ENCODE assay signal across 27 cellular contexts in the genomic region with DNA sequence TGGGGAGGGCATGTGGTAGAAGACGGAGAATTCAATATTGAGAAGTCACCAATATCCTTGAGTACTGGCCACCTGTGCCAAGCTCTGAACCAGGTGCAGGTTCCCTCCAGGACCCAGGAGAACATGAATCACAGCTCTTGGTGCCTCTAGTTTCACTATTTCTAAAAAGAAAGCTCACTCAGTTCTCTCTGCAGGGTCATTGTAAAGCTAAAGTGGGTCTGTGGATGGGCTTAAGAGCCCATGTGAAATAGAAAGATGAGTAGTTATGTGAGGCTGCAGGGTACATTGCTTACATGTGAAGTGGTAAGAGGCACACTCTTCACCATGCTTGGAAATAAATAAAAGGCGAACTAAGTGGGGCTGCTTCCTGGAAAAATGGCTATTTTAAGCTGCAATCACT. TPM values are rescaled to one million over a fixed set of nuclear protein-coding genes. Genes with fewer than 3 reads are reported as not detected.
DNase-seq lines count a peak whose midpoint lies in the region; ATAC-seq, FAIRE-seq and TF ChIP-seq lines count a peak whose summit lies in the region.
"Had no signal": no experiment of that assay in that cellular context is flagged by ENCODE, and none has a peak within 500 bp of the region (broad histone marks: within the 10 kb centered on the region; RNA-seq: fewer than 3 reads in every experiment).

No MANE protein-coding gene starts in this region.

- peak overlapping the region; percentile 17 for H4K91ac ChIP-seq in H1 (replicated peaks; ENCODE audit: insufficient read length, low read length)

- no peak for TF ChIP-seq POLR2A in H1 (IDR thresholded peaks at IDR 0.05; ENCODE audit: control extremely low read depth in 1 of 2, low read depth in 2 of 2, low read length in 2 of 2)

- H3K9me3 Mint-ChIP-seq in activated CD8-positive, alpha-beta T cell treated with anti-CD3 and anti-CD28 coated beads for 36 hours = no peaks in the 10 kb centered on the region
- H3K9me3 Mint-ChIP-seq in activated CD8-positive, alpha-beta T cell treated with anti-CD3 and anti-CD28 coated beads, Interleukin-2, amount 10 ng/mL, durations not matched to agents 7 days and 5 days (ENCODE audit: insufficient read depth) = no peaks in the 10 kb centered on the region
- H3K9me3 Mint-ChIP-seq in stimulated activated effector memory CD8-positive, alpha-beta T cell treated with anti-CD3 and anti-CD28 coated beads, Interleukin-12 subunit alpha, Interleukin-12 subunit beta, amount 100 ng/mL, for 72 hours = no peaks in the 10 kb centered on the region

- BruUV-seq in PC-9 (replicated peaks; lab: Mats Ljungman, UMichigan) = no TSS peak

- no peak overlapping the region for H3K23ac ChIP-seq in H1 (ENCODE audit: insufficient read length)

- H3K27me3 ChIP-seq in H1 (replicated peaks in 1 of 4; ENCODE audit: control insufficient read depth in 3 of 4, extremely low read depth in 1 of 4, insufficient read depth in 3 of 4, low read length in 3 of 4) = peaks cover 0 to 10% (median 1%) of the 10 kb centered on the region in 4 experiments; a peak in 2 of 7 replicates
- H3K27me3 ChIP-seq in PC-9 (ENCODE audit: insufficient read depth, low read depth) = peaks cover 98% of the 10 kb centered on the region
- H3K27me3 ChIP-seq: ascending aorta, cardiac muscle cell, Peyer's patch had no signal

- H3K56ac ChIP-seq in H1 (replicated peaks; ENCODE audit: insufficient read length, low read depth, low read length) = no peak overlapping the region

- peak overlapping the region; percentile 72 for H3K27ac Mint-ChIP-seq in activated CD8-positive, alpha-beta T cell treated with anti-CD3 and anti-CD28 coated beads for 36 hours
- no peak overlapping the region for H3K27ac Mint-ChIP-seq in activated CD8-positive, alpha-beta T cell treated with anti-CD3 and anti-CD28 coated beads, Interleukin-2, amount 10 ng/mL, durations not matched to agents 7 days and 5 days
- peak overlapping the region; percentile 84 for H3K27ac Mint-ChIP-seq in stimulated activated effector memory CD8-positive, alpha-beta T cell treated with anti-CD3 and anti-CD28 coated beads, Interleukin-12 subunit alpha, Interleukin-12 subunit beta, amount 100 ng/mL, for 72 hours

- H4K20me1 ChIP-seq in H1 (replicated peaks in 1 of 2; ENCODE audit: control insufficient read depth in 1 of 2, insufficient read depth in 2 of 2, low read length in 2 of 2) = no peaks in the 10 kb centered on the region
- no peaks in the 10 kb centered on the region for H4K20me1 ChIP-seq in PC-9 (ENCODE audit: insufficient read depth)

- intact Hi-C loops in activated CD8-positive, alpha-beta T cell treated with anti-CD3 and anti-CD28 coated beads for 36 hours (cut with micrococcal nuclease) = loop anchor here (1.0 kb wide), 1 partner anchor 119 kb away; no protein-coding TSS in a partner anchor
- intact Hi-C loops in PC-9 (cut with micrococcal nuclease; ENCODE audit: unreplicated experiment) = loop anchor here (5.0 kb wide), 1 partner anchor 335 kb away; no protein-coding TSS in a partner anchor
- intact Hi-C loops in left ventricle myocardium superior (cut with micrococcal nuclease) = no loop called here

- H3K79me2 ChIP-seq in H1 (ENCODE audit: control insufficient read depth in 1 of 2, insufficient read depth in 2 of 2, low read length in 2 of 2) (no peaks in the 10 kb centered on the region), PC-9 (ENCODE audit: low read depth) (no peaks in the 10 kb centered on the region)

- peaks cover 13% of the 10 kb centered on the region for H3K36me3 Mint-ChIP-seq in activated CD8-positive, alpha-beta T cell treated with anti-CD3 and anti-CD28 coated beads for 36 hours (ENCODE audit: low read depth)
- H3K36me3 Mint-ChIP-seq in activated CD8-positive, alpha-beta T cell treated with anti-CD3 and anti-CD28 coated beads, Interleukin-2, amount 10 ng/mL, durations not matched to agents 7 days and 5 days (ENCODE audit: low read depth) = peaks cover 1% of the 10 kb centered on the region
- peaks cover 32% of the 10 kb centered on the region for H3K36me3 Mint-ChIP-seq in stimulated activated effector memory CD8-positive, alpha-beta T cell treated with anti-CD3 and anti-CD28 coated beads, Interleukin-12 subunit alpha, Interleukin-12 subunit beta, amount 100 ng/mL, for 72 hours

- TF ChIP-seq RAD21 in H1 (IDR thresholded peaks at IDR 0.05 in 1 of 2, conservative IDR thresholded peaks at IDR 0.05 in 1 of 2; ENCODE audit: low read depth in 2 of 2, low read length in 2 of 2) = no peak

- H2AK5ac ChIP-seq in H1 (ENCODE audit: low read depth, low read length) = no peak overlapping the region

- H2BK20ac ChIP-seq in H1 (ENCODE audit: low read length) = no peak overlapping the region

- H3K27me3 Mint-ChIP-seq in activated CD8-positive, alpha-beta T cell treated with anti-CD3 and anti-CD28 coated beads for 36 hours = no peaks in the 10 kb centered on the region
- no peaks in the 10 kb centered on the region for H3K27me3 Mint-ChIP-seq in activated CD8-positive, alpha-beta T cell treated with anti-CD3 and anti-CD28 coated beads, Interleukin-2, amount 10 ng/mL, durations not matched to agents 7 days and 5 days (ENCODE audit: low read depth)
- H3K27me3 Mint-ChIP-seq: activated naive CD8-positive, alpha-beta T cell had no signal

- H3K9ac ChIP-seq in H1 (replicated peaks in 1 of 4; ENCODE audit: extremely low read depth in 1 of 4, low read depth in 3 of 4, low read length in 3 of 4) = no peak overlapping the region; a peak in 1 of 7 replicates

- no peaks in the 10 kb centered on the region for H3K23me2 ChIP-seq in H1 (ENCODE audit: low read depth, low read length)

- no peak overlapping the region for H3K27ac ChIP-seq in H1 (ENCODE audit: low read depth, low read length)
- H3K27ac ChIP-seq in PC-9 = no peak overlapping the region
- H3K27ac ChIP-seq: ascending aorta, cardiac muscle cell, esophagus muscularis mucosa, foreskin keratinocyte, psoas muscle, tibial nerve had no signal

- no peak overlapping the region for H4K8ac ChIP-seq in H1 (ENCODE audit: extremely low read depth, insufficient read depth, low read length)

- POLR2A ChIA-PET in activated CD8-positive, alpha-beta T cell treated with anti-CD3 and anti-CD28 coated beads for 36 hours (lab: Charles Lee) = interaction anchor here (0.6 to 2.4 kb wide), 6 partner anchors 49 to 363 kb away, joined by 3 to 9 read pairs (median 4); no protein-coding TSS in a partner anchor
- POLR2A ChIA-PET in activated CD8-positive, alpha-beta T cell treated with anti-CD3 and anti-CD28 coated beads, Interleukin-2, amount 10 ng/mL, durations not matched to agents 7 days and 5 days (lab: Charles Lee) = interaction anchor here (0.9 to 2.1 kb wide), 4 partner anchors 44 to 175 kb away, joined by 3 to 6 read pairs (median 4); a partner anchor contains a TSS
- POLR2A ChIA-PET in H1 (lab: Charles Lee; ENCODE audit: partially characterized antibody) (interaction anchor here (1.3 kb wide), 1 partner anchor 175 kb away, joined by 7 read pairs; a partner anchor contains a TSS), PC-9 (lab: Charles Lee; ENCODE audit: unreplicated experiment) (no interaction called here)

- H2BK5ac ChIP-seq in H1 (ENCODE audit: low read depth, low read length) = no peak overlapping the region

- ATAC-seq in activated CD8-positive, alpha-beta T cell treated with anti-CD3 and anti-CD28 coated beads for 36 hours = peak; percentile 13
- ATAC-seq in activated CD8-positive, alpha-beta T cell treated with anti-CD3 and anti-CD28 coated beads, Interleukin-2, amount 10 ng/mL, durations not matched to agents 7 days and 5 days = no peak
- no peak for ATAC-seq in stimulated activated effector memory CD8-positive, alpha-beta T cell treated with anti-CD3 and anti-CD28 coated beads, Interleukin-12 subunit alpha, Interleukin-12 subunit beta, amount 100 ng/mL, for 72 hours
- ATAC-seq in left ventricle myocardium superior = no peak

- H3K36me3 ChIP-seq in H1 (ENCODE audit: control insufficient read depth in 2 of 4, insufficient read depth in 4 of 4, low read length in 3 of 4) (no peaks in the 10 kb centered on the region), PC-9 (ENCODE audit: low read depth) (no peaks in the 10 kb centered on the region)
- H3K36me3 ChIP-seq: ascending aorta, cardiac muscle cell, esophagus muscularis mucosa, HAP-1, Peyer's patch, tibial nerve had no signal

- H3K4me1 ChIP-seq in H1 (replicated peaks in 1 of 4; ENCODE audit: control insufficient read depth in 3 of 4, insufficient read depth in 4 of 4, low read length in 3 of 4) (peaks cover 2 to 9% (median 5%) of the 10 kb centered on the region in 4 experiments; a peak in 5 of 7 replicates), PC-9 (replicated peaks; ENCODE audit: insufficient read depth) (no peaks in the 10 kb centered on the region)
- H3K4me1 ChIP-seq: ascending aorta, foreskin keratinocyte, HAP-1, psoas muscle, tibial nerve had no signal

- 88% methylated on average over 2 of the region's 2 CpGs; no CpG with 5 or more reads in 1 of the 2 experiments for WGBS in H1 (ENCODE audit: extremely low coverage in 1 of 2, insufficient coverage in 1 of 2, insufficient read length in 1 of 2, insufficient replicate concordance in 2 of 2, low coverage in 1 of 2, low lambda C conversion rate in 2 of 2, missing lambda C conversion rate in 1 of 2), 2 experiments

- no peak overlapping the region for H2BK120ac ChIP-seq in H1 (replicated peaks; ENCODE audit: low read depth, low read length)

- peak overlapping the region; percentile 56; the same call in 1 of the 2 replicates for H2AFZ ChIP-seq in H1 (ENCODE audit: low read length)
- no peak overlapping the region for H2AFZ ChIP-seq in PC-9

- H3K9me2 ChIP-seq in PC-9 (ENCODE audit: insufficient read depth) = no peaks in the 10 kb centered on the region

- no peaks in the 10 kb centered on the region for H3K9me3 ChIP-seq in H1 (ENCODE audit: insufficient read depth in 2 of 2, low read depth in 1 of 2, low read length in 1 of 2)
- no peaks in the 10 kb centered on the region; the same call in 1 of the 2 replicates for H3K9me3 ChIP-seq in PC-9 (ENCODE audit: insufficient read depth, low read depth)
- H3K9me3 ChIP-seq: ascending aorta, esophagus muscularis mucosa, HAP-1, Peyer's patch, psoas muscle, tibial nerve had no signal

- no peak overlapping the region for H4K5ac ChIP-seq in H1 (ENCODE audit: insufficient read length, low read depth, low read length)

- no peak overlapping the region for H3K14ac ChIP-seq in H1 (ENCODE audit: insufficient read length)

- TF ChIP-seq EP300 in H1 (IDR thresholded peaks at IDR 0.05; ENCODE audit: borderline replicate concordance in 1 of 2, low read depth in 2 of 2, low read length in 2 of 2) = no peak

- H3K4me3 Mint-ChIP-seq in activated CD8-positive, alpha-beta T cell treated with anti-CD3 and anti-CD28 coated beads for 36 hours = no peak overlapping the region
- no peak overlapping the region for H3K4me3 Mint-ChIP-seq in activated CD8-positive, alpha-beta T cell treated with anti-CD3 and anti-CD28 coated beads, Interleukin-2, amount 10 ng/mL, durations not matched to agents 7 days and 5 days
- no peak overlapping the region for H3K4me3 Mint-ChIP-seq in stimulated activated effector memory CD8-positive, alpha-beta T cell treated with anti-CD3 and anti-CD28 coated beads, Interleukin-12 subunit alpha, Interleukin-12 subunit beta, amount 100 ng/mL, for 72 hours

- H2BK15ac ChIP-seq in H1 (ENCODE audit: low read length) = peak overlapping the region; percentile 20; the same call in 1 of the 2 replicates

- peaks cover 29% of the 10 kb centered on the region for H3K4me1 Mint-ChIP-seq in activated CD8-positive, alpha-beta T cell treated with anti-CD3 and anti-CD28 coated beads for 36 hours (ENCODE audit: low read depth)
- peaks cover 17% of the 10 kb centered on the region for H3K4me1 Mint-ChIP-seq in activated CD8-positive, alpha-beta T cell treated with anti-CD3 and anti-CD28 coated beads, Interleukin-2, amount 10 ng/mL, durations not matched to agents 7 days and 5 days (ENCODE audit: low read depth)
- peaks cover 15% of the 10 kb centered on the region for H3K4me1 Mint-ChIP-seq in stimulated activated effector memory CD8-positive, alpha-beta T cell treated with anti-CD3 and anti-CD28 coated beads, Interleukin-12 subunit alpha, Interleukin-12 subunit beta, amount 100 ng/mL, for 72 hours

- H3K4me2 ChIP-seq in H1 (ENCODE audit: insufficient read depth in 1 of 2, low read depth in 2 of 2, low read length in 2 of 2) (no peak overlapping the region), PC-9 (no peak overlapping the region)

- FAIRE-seq in H1 (lab: Jason Lieb, UNC) = no peak
- FAIRE-seq: A204.1 had no signal

- H3K79me1 ChIP-seq in H1 (ENCODE audit: low read depth, low read length) = no peaks in the 10 kb centered on the region

- H2BK12ac ChIP-seq in H1 (ENCODE audit: low read depth, low read length) = no peak overlapping the region

- no peak overlapping the region for H3K4me3 ChIP-seq in H1 (ENCODE audit: extremely low read depth in 1 of 4, insufficient read depth in 2 of 4, low read depth in 3 of 4, low read length in 4 of 4)
- H3K4me3 ChIP-seq in PC-9 = no peak overlapping the region
- H3K4me3 ChIP-seq: ascending aorta, cardiac muscle cell, esophagus muscularis mucosa, HAP-1, Peyer's patch, psoas muscle, tibial nerve had no signal

- no peak for DNase-seq in activated CD8-positive, alpha-beta T cell treated with anti-CD3 and anti-CD28 coated beads for 36 hours
- DNase-seq in activated CD8-positive, alpha-beta T cell treated with anti-CD3 and anti-CD28 coated beads, Interleukin-2, amount 10 ng/mL, durations not matched to agents 7 days and 5 days = no peak
- DNase-seq in DMS79 (lab: John Stamatoyannopoulos, UW) (peak; percentile 70), H1 (ENCODE audit: low read depth in 1 of 2, low spot score in 2 of 2) (no peak), GM19240 (ENCODE audit: insufficient read length, low spot score) (no peak), PC-9 (no peak), left ventricle myocardium superior (no peak)
- DNase-seq in stimulated activated effector memory CD8-positive, alpha-beta T cell treated with anti-CD3 and anti-CD28 coated beads, Interleukin-12 subunit alpha, Interleukin-12 subunit beta, amount 100 ng/mL, for 72 hours (ENCODE audit: low spot score in 2 of 2) = no peak
- DNase-seq: cortex of kidney, foreskin keratinocyte, GDM1, IMR-90, NCI-H1048, NCI-H2227 treated with DMSO at 0.1 percent for 48 hours, NCI-H526 treated with DMSO at 0.1 percent for 48 hours, SIG-M5, SW 1271 had no signal

- CTCF ChIA-PET in activated CD8-positive, alpha-beta T cell treated with anti-CD3 and anti-CD28 coated beads for 36 hours (lab: Charles Lee) = interaction anchor here (0.7 to 7.5 kb wide), 54 partner anchors 8 to 549 kb away, joined by 3 to 234 read pairs (median 8); a partner anchor contains a TSS
- CTCF ChIA-PET in activated CD8-positive, alpha-beta T cell treated with anti-CD3 and anti-CD28 coated beads, Interleukin-2, amount 10 ng/mL, durations not matched to agents 7 days and 5 days (lab: Charles Lee) = interaction anchor here (0.7 to 10.3 kb wide), 61 partner anchors 8 to 356 kb away, joined by 3 to 177 read pairs (median 5); a partner anchor contains a TSS
- CTCF ChIA-PET in H1 (lab: Charles Lee; ENCODE audit: partially characterized antibody) = interaction anchor here (0.6 to 4.5 kb wide), 69 partner anchors 9 to 726 kb away, joined by 3 to 53 read pairs (median 4); a partner anchor contains a TSS
- CTCF ChIA-PET in PC-9 (lab: Charles Lee) = no interaction called here

- TF ChIP-seq CTCF in activated CD8-positive, alpha-beta T cell treated with anti-CD3 and anti-CD28 coated beads for 36 hours (IDR thresholded peaks at IDR 0.05) = no peak
- TF ChIP-seq CTCF in H1 (IDR thresholded peaks at IDR 0.05; ENCODE audit: control extremely low read depth in 1 of 3, insufficient read depth in 1 of 3, low read depth in 1 of 3, low read length in 3 of 3) (no peak), PC-9 (conservative IDR thresholded peaks at IDR 0.05) (no peak)

- no peaks in the 10 kb centered on the region for H3F3A ChIP-seq in PC-9 (ENCODE audit: insufficient read depth, low read depth)

- H3K4ac ChIP-seq in H1 (replicated peaks; ENCODE audit: insufficient read length, low read depth, low read length) = no peak overlapping the region

- 0 out of 2 replicates have a peak overlapping the region, but pooled peaks have one; percentile 9 for H3K18ac ChIP-seq in H1 (ENCODE audit: extremely low read depth, low read length)

RNA-seq across cellular contexts. Expression of a gene that starts 43.6 kb away (rescaled TPM):
- 10 to 100 TPM; 10.9 to 11.9 TPM for total RNA-seq in activated CD8-positive, alpha-beta T cell treated with anti-CD3 and anti-CD28 coated beads for 36 hours
- 1 to 10 TPM; 8.6 to 9.2 TPM for total RNA-seq in activated CD8-positive, alpha-beta T cell treated with anti-CD3 and anti-CD28 coated beads, Interleukin-2, amount 10 ng/mL, durations not matched to agents 7 days and 5 days
- total RNA-seq in H1 (2021; fragmentation: NEBNext Ultra II Directional; extraction: Animal tissue kit (Norgen Biotek cat#: 25700)) = not detected in 2 replicates
- polyA plus RNA-seq in H1 (2011; rRNA removed) = under 0.01 TPM in 1 of 2 replicates, not detected in the other
- polyA plus RNA-seq in H1 (2011; cell fraction: cytosol; rRNA removed) = not detected
- not detected for polyA plus RNA-seq in H1 (2011; cell fraction: nucleus; rRNA removed)
- not detected in 4 replicates for polyA plus RNA-seq in H1 (2012, experiment 1 of 2)
- polyA plus RNA-seq in H1 (2012, experiment 2 of 2) = not detected
- under 0.01 TPM for polyA plus RNA-seq in H1 (2013, experiment 1 of 2)
- polyA plus RNA-seq in H1 (2013, experiment 2 of 2) = under 0.01 TPM
- polyA minus RNA-seq in H1 (2011; rRNA and poly(A)+ RNA removed) = not detected in 2 replicates
- polyA minus RNA-seq in H1 (2011; cell fraction: cytosol; rRNA and poly(A)+ RNA removed) = not detected
- not detected for polyA minus RNA-seq in H1 (2011; cell fraction: nucleus; rRNA and poly(A)+ RNA removed)
- total RNA-seq in PC-9 (2021) (not detected in 2 replicates), left ventricle myocardium superior (0.17 TPM)
- total RNA-seq: cardiac muscle cell, foreskin keratinocyte, IMR-90, myocyte had no signal
- polyA plus RNA-seq: cardiac muscle cell, foreskin keratinocyte, IMR-90 had no signal
